Comparison of ENCODE assay signal across 16 cellular contexts in the genomic region with DNA sequence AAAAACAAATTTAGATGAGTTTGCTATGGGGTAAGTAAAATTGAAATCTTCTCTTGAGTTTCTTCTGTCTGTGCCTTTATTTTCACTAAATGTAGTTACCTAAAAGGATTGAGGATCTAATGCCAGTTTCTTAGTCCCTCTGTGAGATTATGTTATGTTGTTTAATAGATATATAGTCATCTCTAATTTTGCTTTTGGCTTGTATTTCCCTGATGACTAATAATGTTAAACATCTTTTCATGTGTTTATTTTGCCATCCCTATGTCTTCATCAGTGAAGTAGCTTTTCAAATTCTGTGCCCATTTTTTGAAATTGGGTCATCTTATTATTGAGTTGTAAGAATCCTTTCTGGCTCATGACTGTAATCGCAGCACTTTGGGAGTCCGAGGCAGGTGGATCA.
"Had no signal": no experiment of that assay in that cellular context is flagged by ENCODE, and none has a peak within 500 bp of the region (broad histone marks: within the 10 kb centered on the region; RNA-seq: fewer than 3 reads in every experiment).

No MANE protein-coding gene starts in this region.

- H3K4me3 ChIP-seq: cardiac muscle cell, hepatocyte, lower lobe of right lung, tibial nerve had no signal

- DNase-seq: activated CD4-positive, alpha-beta T cell treated with anti-CD3 and anti-CD28 coated beads, Interleukin-2, amount 50 U/mL, for 4 hours; activated effector memory CD4-positive, alpha-beta T cell treated with anti-CD3 and anti-CD28 coated beads, Interleukin-2, amount 50 U/mL, for 16 hours; activated naive CD4-positive, alpha-beta T cell treated with anti-CD3 and anti-CD28 coated beads, Interleukin-2, amount 50 U/mL, for 16 hours; activated T-cell treated with anti-CD3 and anti-CD28 coated beads, Interleukin-2, amount 50 U/mL, for 72 hours; islet precursor cell; lower lobe of right lung; nucleus accumbens; retina; stimulated activated CD4-positive, alpha-beta T cell treated with anti-CD3 and anti-CD28 coated beads, Interleukin-2, amount 100 ng/mL, for 24 hours; SW 1271 had no signal

- H3K27ac Mint-ChIP-seq: activated T-cell treated with anti-CD3 and anti-CD28 coated beads, Interleukin-2, amount 50 U/mL, for 72 hours; mesothelial cell of epicardium; nephron; stimulated activated naive CD8-positive, alpha-beta T cell treated with anti-CD3 and anti-CD28 coated beads, Interleukin-15, Interleukin-2, amounts not matched to agents 100 ng/mL and 50 ng/mL, for 24 hours had no signal

- H3K27me3 Mint-ChIP-seq: stimulated activated naive CD8-positive, alpha-beta T cell treated with anti-CD3 and anti-CD28 coated beads, Interleukin-15, Interleukin-2, amounts not matched to agents 100 ng/mL and 50 ng/mL, for 24 hours had no signal

- H3K27me3 ChIP-seq: cardiac muscle cell, hepatocyte, tibial nerve had no signal

- H3K4me1 Mint-ChIP-seq: mesothelial cell of epicardium, nephron had no signal

- ATAC-seq: activated T-cell treated with anti-CD3 and anti-CD28 coated beads, Interleukin-2, amount 50 U/mL, for 72 hours; lower lobe of right lung had no signal

- H3K27ac ChIP-seq: cardiac muscle cell, hepatocyte, lower lobe of right lung, tibial nerve had no signal

- H3K4me1 ChIP-seq: tibial nerve had no signal

- H3K4me3 Mint-ChIP-seq: activated T-cell treated with anti-CD3 and anti-CD28 coated beads, Interleukin-2, amount 50 U/mL, for 72 hours; mesothelial cell of epicardium; nephron; stimulated activated naive CD8-positive, alpha-beta T cell treated with anti-CD3 and anti-CD28 coated beads, Interleukin-15, Interleukin-2, amounts not matched to agents 100 ng/mL and 50 ng/mL, for 24 hours had no signal

- H3K9me3 Mint-ChIP-seq: activated T-cell treated with anti-CD3 and anti-CD28 coated beads, Interleukin-2, amount 50 U/mL, for 72 hours; mesothelial cell of epicardium; nephron; stimulated activated naive CD8-positive, alpha-beta T cell treated with anti-CD3 and anti-CD28 coated beads, Interleukin-15, Interleukin-2, amounts not matched to agents 100 ng/mL and 50 ng/mL, for 24 hours had no signal

- H2AFZ ChIP-seq: hepatocyte had no signal
